ENCODE assay signal across 1 cellular context in the genomic region with DNA sequence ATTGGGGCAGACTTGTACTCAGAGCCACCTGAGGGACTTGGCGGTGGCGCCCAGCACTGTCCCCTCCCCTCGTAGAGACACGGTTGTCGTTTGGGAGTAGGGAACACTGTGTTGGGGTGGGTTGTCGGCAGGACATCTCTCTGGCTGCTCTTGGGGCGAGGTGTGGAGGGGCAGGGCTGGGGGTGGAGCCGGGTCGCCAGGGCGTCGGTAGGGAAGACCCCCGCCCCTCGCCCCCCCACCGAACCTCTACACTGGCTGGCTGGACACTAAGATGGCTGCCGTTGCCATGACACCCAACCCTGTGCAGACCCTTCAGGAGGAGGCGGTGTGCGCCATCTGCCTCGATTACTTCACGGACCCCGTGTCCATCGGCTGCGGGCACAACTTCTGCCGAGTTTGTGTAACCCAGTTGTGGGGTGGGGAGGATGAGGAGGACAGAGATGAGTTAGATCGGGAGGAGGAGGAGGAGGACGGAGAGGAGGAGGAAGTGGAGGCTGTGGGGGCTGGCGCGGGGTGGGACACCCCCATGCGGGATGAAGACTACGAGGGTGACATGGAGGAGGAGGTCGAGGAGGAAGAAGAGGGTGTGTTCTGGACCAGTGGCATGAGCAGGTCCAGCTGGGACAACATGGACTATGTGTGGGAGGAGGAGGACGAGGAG.
TF ChIP-seq lines count a peak whose summit lies in the region.

No MANE protein-coding gene starts in this region.

TF ChIP-seq in K562, 482 proteins besides CTCF, POLR2A, EP300 and RAD21 (continues in another document):
- TF ChIP-seq SPI1 (IDR thresholded peaks at IDR 0.05; ENCODE audit: borderline replicate concordance, low read depth, low read length), result peak; percentile 25; the same call in 1 of the 2 replicates
- TF ChIP-seq, protein P1, sequence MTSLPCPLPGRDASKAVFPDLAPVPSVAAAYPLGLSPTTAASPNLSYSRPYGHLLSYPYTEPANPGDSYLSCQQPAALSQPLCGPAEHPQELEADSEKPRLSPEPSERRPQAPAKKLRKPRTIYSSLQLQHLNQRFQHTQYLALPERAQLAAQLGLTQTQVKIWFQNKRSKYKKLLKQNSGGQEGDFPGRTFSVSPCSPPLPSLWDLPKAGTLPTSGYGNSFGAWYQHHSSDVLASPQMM (CRISPR knock-in tag; IDR thresholded peaks at IDR 0.05), result no peak
- TF ChIP-seq, protein P2, sequence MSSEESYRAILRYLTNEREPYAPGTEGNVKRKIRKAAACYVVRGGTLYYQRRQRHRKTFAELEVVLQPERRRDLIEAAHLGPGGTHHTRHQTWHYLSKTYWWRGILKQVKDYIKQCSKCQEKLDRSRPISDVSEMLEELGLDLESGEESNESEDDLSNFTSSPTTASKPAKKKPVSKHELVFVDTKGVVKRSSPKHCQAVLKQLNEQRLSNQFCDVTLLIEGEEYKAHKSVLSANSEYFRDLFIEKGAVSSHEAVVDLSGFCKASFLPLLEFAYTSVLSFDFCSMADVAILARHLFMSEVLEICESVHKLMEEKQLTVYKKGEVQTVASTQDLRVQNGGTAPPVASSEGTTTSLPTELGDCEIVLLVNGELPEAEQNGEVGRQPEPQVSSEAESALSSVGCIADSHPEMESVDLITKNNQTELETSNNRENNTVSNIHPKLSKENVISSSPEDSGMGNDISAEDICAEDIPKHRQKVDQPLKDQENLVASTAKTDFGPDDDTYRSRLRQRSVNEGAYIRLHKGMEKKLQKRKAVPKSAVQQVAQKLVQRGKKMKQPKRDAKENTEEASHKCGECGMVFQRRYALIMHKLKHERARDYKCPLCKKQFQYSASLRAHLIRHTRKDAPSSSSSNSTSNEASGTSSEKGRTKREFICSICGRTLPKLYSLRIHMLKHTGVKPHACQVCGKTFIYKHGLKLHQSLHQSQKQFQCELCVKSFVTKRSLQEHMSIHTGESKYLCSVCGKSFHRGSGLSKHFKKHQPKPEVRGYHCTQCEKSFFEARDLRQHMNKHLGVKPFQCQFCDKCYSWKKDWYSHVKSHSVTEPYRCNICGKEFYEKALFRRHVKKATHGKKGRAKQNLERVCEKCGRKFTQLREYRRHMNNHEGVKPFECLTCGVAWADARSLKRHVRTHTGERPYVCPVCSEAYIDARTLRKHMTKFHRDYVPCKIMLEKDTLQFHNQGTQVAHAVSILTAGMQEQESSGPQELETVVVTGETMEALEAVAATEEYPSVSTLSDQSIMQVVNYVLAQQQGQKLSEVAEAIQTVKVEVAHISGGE (CRISPR knock-in tag; IDR thresholded peaks at IDR 0.05), result peak in 1 of 3 experiments; percentile 3; a peak in 1 of 6 replicates
- TF ChIP-seq MAZ (CRISPR knock-in tag; conservative IDR thresholded peaks at IDR 0.05 in 1 of 2, IDR thresholded peaks at IDR 0.05 in 1 of 2), result 0 out of 4 replicates have a peak, but pooled peaks of 1 of the 2 experiments have one; percentile 23
- TF ChIP-seq L3MBTL2 (IDR thresholded peaks at IDR 0.05), result no peak
- no peak for TF ChIP-seq CBX2 (IDR thresholded peaks at IDR 0.05; ENCODE audit: insufficient read depth, low read length, poor library complexity, severe bottlenecking)
- 0 out of 2 replicates have a peak, but pooled peaks have one; percentile 70 for TF ChIP-seq SMARCA5 (IDR thresholded peaks at IDR 0.05)
- peak; percentile 94 for TF ChIP-seq RFX1 (IDR thresholded peaks at IDR 0.05)
- peak; percentile 85 for TF ChIP-seq EGR1 (conservative IDR thresholded peaks at IDR 0.05)
- no peak for TF ChIP-seq TAF9B (IDR thresholded peaks at IDR 0.05; ENCODE audit: partially characterized antibody)
- peak; percentile 99 for TF ChIP-seq ZNF263 (CRISPR knock-in tag; IDR thresholded peaks at IDR 0.05; ENCODE audit: borderline replicate concordance)
- TF ChIP-seq, protein P3, sequence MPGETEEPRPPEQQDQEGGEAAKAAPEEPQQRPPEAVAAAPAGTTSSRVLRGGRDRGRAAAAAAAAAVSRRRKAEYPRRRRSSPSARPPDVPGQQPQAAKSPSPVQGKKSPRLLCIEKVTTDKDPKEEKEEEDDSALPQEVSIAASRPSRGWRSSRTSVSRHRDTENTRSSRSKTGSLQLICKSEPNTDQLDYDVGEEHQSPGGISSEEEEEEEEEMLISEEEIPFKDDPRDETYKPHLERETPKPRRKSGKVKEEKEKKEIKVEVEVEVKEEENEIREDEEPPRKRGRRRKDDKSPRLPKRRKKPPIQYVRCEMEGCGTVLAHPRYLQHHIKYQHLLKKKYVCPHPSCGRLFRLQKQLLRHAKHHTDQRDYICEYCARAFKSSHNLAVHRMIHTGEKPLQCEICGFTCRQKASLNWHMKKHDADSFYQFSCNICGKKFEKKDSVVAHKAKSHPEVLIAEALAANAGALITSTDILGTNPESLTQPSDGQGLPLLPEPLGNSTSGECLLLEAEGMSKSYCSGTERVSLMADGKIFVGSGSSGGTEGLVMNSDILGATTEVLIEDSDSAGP (CRISPR knock-in tag; IDR thresholded peaks at IDR 0.05), result peak; percentile 66; the same call in 1 of the 2 replicates
- TF ChIP-seq MCM2 (IDR thresholded peaks at IDR 0.05; ENCODE audit: low read depth), result 0 out of 2 replicates have a peak, but pooled peaks have one; percentile 75
- TF ChIP-seq DDX20 (tag; IDR thresholded peaks at IDR 0.05; ENCODE audit: low read depth), result no peak
- TF ChIP-seq, protein P4, sequence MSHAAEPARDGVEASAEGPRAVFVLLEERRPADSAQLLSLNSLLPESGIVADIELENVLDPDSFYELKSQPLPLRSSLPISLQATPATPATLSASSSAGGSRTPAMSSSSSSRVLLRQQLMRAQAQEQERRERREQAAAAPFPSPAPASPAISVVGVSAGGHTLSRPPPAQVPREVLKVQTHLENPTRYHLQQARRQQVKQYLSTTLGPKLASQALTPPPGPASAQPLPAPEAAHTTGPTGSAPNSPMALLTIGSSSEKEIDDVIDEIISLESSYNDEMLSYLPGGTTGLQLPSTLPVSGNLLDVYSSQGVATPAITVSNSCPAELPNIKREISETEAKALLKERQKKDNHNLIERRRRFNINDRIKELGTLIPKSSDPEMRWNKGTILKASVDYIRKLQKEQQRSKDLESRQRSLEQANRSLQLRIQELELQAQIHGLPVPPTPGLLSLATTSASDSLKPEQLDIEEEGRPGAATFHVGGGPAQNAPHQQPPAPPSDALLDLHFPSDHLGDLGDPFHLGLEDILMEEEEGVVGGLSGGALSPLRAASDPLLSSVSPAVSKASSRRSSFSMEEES (CRISPR knock-in tag; IDR thresholded peaks at IDR 0.05), result no peak
- 0 out of 2 replicates have a peak, but pooled peaks have one; percentile 72 for TF ChIP-seq SUPT5H (IDR thresholded peaks at IDR 0.05)
- peak; percentile 92 for TF ChIP-seq OTX1 (CRISPR knock-in tag; IDR thresholded peaks at IDR 0.05)
- TF ChIP-seq, protein P5, sequence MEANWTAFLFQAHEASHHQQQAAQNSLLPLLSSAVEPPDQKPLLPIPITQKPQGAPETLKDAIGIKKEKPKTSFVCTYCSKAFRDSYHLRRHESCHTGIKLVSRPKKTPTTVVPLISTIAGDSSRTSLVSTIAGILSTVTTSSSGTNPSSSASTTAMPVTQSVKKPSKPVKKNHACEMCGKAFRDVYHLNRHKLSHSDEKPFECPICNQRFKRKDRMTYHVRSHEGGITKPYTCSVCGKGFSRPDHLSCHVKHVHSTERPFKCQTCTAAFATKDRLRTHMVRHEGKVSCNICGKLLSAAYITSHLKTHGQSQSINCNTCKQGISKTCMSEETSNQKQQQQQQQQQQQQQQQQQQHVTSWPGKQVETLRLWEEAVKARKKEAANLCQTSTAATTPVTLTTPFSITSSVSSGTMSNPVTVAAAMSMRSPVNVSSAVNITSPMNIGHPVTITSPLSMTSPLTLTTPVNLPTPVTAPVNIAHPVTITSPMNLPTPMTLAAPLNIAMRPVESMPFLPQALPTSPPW (CRISPR knock-in tag; IDR thresholded peaks at IDR 0.05), result peak; percentile 56
- peak; percentile 62; the same call in 1 of the 2 replicates for TF ChIP-seq HLTF (IDR thresholded peaks at IDR 0.05)
- peak; percentile 21 for TF ChIP-seq ARHGAP35 (IDR thresholded peaks at IDR 0.05; ENCODE audit: partially characterized antibody)
- TF ChIP-seq PHB (CRISPR knock-in tag; IDR thresholded peaks at IDR 0.05), result 0 out of 2 replicates have a peak, but pooled peaks have one; percentile 45
- TF ChIP-seq, protein P6, sequence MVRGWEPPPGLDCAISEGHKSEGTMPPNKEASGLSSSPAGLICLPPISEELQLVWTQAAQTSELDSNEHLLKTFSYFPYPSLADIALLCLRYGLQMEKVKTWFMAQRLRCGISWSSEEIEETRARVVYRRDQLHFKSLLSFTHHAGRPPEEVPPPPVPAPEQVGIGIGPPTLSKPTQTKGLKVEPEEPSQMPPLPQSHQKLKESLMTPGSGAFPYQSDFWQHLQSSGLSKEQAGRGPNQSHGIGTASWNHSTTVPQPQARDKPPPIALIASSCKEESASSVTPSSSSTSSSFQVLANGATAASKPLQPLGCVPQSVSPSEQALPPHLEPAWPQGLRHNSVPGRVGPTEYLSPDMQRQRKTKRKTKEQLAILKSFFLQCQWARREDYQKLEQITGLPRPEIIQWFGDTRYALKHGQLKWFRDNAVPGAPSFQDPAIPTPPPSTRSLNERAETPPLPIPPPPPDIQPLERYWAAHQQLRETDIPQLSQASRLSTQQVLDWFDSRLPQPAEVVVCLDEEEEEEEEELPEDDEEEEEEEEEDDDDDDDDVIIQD (CRISPR knock-in tag; IDR thresholded peaks at IDR 0.05), result no peak
- peak; percentile 56 to 93 (median 84) for TF ChIP-seq YY1 (IDR thresholded peaks at IDR 0.05; ENCODE audit: borderline replicate concordance in 1 of 3, control insufficient read depth in 1 of 3, extremely low read depth in 1 of 3, insufficient read depth in 3 of 3, insufficient read length in 1 of 3, insufficient replicate concordance in 2 of 3, low read depth in 1 of 3, low read length in 2 of 3)
- TF ChIP-seq HNRNPLL (IDR thresholded peaks at IDR 0.05; ENCODE audit: low read depth, low read length, poor library complexity, severe bottlenecking), result peak; percentile 26
- TF ChIP-seq, protein P7, sequence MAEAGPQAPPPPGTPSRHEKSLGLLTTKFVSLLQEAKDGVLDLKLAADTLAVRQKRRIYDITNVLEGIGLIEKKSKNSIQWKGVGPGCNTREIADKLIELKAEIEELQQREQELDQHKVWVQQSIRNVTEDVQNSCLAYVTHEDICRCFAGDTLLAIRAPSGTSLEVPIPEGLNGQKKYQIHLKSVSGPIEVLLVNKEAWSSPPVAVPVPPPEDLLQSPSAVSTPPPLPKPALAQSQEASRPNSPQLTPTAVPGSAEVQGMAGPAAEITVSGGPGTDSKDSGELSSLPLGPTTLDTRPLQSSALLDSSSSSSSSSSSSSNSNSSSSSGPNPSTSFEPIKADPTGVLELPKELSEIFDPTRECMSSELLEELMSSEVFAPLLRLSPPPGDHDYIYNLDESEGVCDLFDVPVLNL (CRISPR knock-in tag; IDR thresholded peaks at IDR 0.05; ENCODE audit: low read depth), result 0 out of 2 replicates have a peak, but pooled peaks have one; percentile 13
- no peak; a peak in 1 of 4 replicates for TF ChIP-seq ETV6 (IDR thresholded peaks at IDR 0.05; ENCODE audit: borderline replicate concordance in 1 of 2, low read depth in 2 of 2, low read length in 1 of 2)
- TF ChIP-seq ETV6 (CRISPR knock-in tag; IDR thresholded peaks at IDR 0.05; ENCODE audit: borderline replicate concordance), result 0 out of 2 replicates have a peak, but pooled peaks have one; percentile 2
- peak; percentile 22 for TF ChIP-seq TAF1 (IDR thresholded peaks at IDR 0.05; ENCODE audit: control insufficient read depth, extremely low read depth, insufficient read depth, low read length, severe bottlenecking)
- peak in 1 of 2 experiments; percentile 71; a peak in 1 of 4 replicates for TF ChIP-seq CSDE1 (IDR thresholded peaks at IDR 0.05)
- no peak for TF ChIP-seq NBN (IDR thresholded peaks at IDR 0.05; ENCODE audit: low read depth)
- TF ChIP-seq FOXM1 (IDR thresholded peaks at IDR 0.05; ENCODE audit: low read depth), result no peak
- TF ChIP-seq FOXM1 (CRISPR knock-in tag; IDR thresholded peaks at IDR 0.05; ENCODE audit: low read depth), result no peak
- TF ChIP-seq HDAC1 (IDR thresholded peaks at IDR 0.05), result peak in 1 of 2 experiments; percentile 66; a peak in 1 of 4 replicates
- 0 out of 2 replicates have a peak, but pooled peaks have one; percentile 33 for TF ChIP-seq SMARCE1 (IDR thresholded peaks at IDR 0.05)
- TF ChIP-seq, protein P8, sequence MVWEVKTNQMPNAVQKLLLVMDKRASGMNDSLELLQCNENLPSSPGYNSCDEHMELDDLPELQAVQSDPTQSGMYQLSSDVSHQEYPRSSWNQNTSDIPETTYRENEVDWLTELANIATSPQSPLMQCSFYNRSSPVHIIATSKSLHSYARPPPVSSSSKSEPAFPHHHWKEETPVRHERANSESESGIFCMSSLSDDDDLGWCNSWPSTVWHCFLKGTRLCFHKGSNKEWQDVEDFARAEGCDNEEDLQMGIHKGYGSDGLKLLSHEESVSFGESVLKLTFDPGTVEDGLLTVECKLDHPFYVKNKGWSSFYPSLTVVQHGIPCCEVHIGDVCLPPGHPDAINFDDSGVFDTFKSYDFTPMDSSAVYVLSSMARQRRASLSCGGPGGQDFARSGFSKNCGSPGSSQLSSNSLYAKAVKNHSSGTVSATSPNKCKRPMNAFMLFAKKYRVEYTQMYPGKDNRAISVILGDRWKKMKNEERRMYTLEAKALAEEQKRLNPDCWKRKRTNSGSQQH (CRISPR knock-in tag; IDR thresholded peaks at IDR 0.05), result peak; percentile 81
- 0 out of 2 replicates have a peak, but pooled peaks have one; percentile 49 for TF ChIP-seq ARID2 (IDR thresholded peaks at IDR 0.05)
- peak; percentile 27; the same call in 1 of the 2 replicates for TF ChIP-seq MXI1 (IDR thresholded peaks at IDR 0.05; ENCODE audit: low read depth, low read length)
- peak; percentile 83; the same call in 1 of the 2 replicates for TF ChIP-seq POLR2AphosphoS2 (IDR thresholded peaks at IDR 0.05; ENCODE audit: low read length)
- 0 out of 2 replicates have a peak, but pooled peaks have one; percentile 19 for TF ChIP-seq ARID1B (IDR thresholded peaks at IDR 0.05)
- TF ChIP-seq TAL1 (IDR thresholded peaks at IDR 0.05), result peak; percentile 5; the same call in 1 of the 2 replicates
- TF ChIP-seq GATAD2B (IDR thresholded peaks at IDR 0.05; ENCODE audit: borderline replicate concordance), result 0 out of 2 replicates have a peak, but pooled peaks have one; percentile 14
- TF ChIP-seq, protein P9, sequence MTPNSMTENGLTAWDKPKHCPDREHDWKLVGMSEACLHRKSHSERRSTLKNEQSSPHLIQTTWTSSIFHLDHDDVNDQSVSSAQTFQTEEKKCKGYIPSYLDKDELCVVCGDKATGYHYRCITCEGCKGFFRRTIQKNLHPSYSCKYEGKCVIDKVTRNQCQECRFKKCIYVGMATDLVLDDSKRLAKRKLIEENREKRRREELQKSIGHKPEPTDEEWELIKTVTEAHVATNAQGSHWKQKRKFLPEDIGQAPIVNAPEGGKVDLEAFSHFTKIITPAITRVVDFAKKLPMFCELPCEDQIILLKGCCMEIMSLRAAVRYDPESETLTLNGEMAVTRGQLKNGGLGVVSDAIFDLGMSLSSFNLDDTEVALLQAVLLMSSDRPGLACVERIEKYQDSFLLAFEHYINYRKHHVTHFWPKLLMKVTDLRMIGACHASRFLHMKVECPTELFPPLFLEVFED (CRISPR knock-in tag; conservative IDR thresholded peaks at IDR 0.05), result peak; percentile 92
- TF ChIP-seq, protein P10, sequence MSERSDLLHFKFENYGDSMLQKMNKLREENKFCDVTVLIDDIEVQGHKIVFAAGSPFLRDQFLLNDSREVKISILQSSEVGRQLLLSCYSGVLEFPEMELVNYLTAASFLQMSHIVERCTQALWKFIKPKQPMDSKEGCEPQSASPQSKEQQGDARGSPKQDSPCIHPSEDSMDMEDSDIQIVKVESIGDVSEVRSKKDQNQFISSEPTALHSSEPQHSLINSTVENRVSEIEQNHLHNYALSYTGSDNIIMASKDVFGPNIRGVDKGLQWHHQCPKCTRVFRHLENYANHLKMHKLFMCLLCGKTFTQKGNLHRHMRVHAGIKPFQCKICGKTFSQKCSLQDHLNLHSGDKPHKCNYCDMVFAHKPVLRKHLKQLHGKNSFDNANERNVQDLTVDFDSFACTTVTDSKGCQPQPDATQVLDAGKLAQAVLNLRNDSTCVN (CRISPR knock-in tag; IDR thresholded peaks at IDR 0.05), result peak; percentile 78; the same call in 1 of the 2 replicates
- TF ChIP-seq XRCC4 (IDR thresholded peaks at IDR 0.05; ENCODE audit: extremely low read depth, insufficient read depth, insufficient read length), result no peak
- TF ChIP-seq NR2F6 (CRISPR knock-in tag; IDR thresholded peaks at IDR 0.05), result no peak
- TF ChIP-seq HDGF (IDR thresholded peaks at IDR 0.05), result no peak
